Comparison of ENCODE assay signal across 12 cellular contexts in the genomic region with DNA sequence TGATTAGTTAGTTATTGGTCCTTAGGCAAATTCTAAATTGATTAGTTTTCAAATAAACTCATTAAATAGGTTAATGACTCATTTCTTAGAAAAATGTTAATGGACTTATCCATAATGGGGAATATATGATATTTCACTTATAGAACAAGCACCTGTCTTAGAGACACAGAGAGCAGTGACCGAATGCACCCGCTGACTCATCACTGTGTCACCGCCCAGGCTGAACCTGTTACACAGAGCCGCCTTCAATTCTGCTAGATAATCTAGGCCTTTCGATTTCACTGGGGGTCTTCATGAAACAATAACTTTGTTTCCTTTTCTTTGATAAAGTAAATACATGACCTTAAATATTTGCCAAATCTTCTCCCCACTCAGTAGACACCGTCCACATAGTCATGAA. TPM values are rescaled to one million over a fixed set of nuclear protein-coding genes. Genes with fewer than 3 reads are reported as not detected.
DNase-seq lines count a peak whose midpoint lies in the region; ATAC-seq and TF ChIP-seq lines count a peak whose summit lies in the region.
"Had no signal": no experiment of that assay in that cellular context is flagged by ENCODE, and none has a peak within 500 bp of the region (broad histone marks: within the 10 kb centered on the region; RNA-seq: fewer than 3 reads in every experiment).

No MANE protein-coding gene starts in this region.

- peaks cover 15 to 61% of the 10 kb centered on the region in 2 experiments for H3K36me3 ChIP-seq in SK-N-SH (replicated peaks in 1 of 2; ENCODE audit: control insufficient read depth in 1 of 2, insufficient read depth in 2 of 2, low read length in 1 of 2)
- H3K36me3 ChIP-seq in osteoblast (ENCODE audit: insufficient read depth, low read length), result no peaks in the 10 kb centered on the region

- DNase-seq in A172 (ENCODE audit: low spot score) (peak; percentile 60), Caki2 (ENCODE audit: low read depth) (peak; percentile 33), SK-N-SH (no peak), fibroblast of mammary gland (ENCODE audit: low read depth) (peak; percentile 48), SKM-1 treated with dmso at 0.1 percent for 144 hours (lab: John Stamatoyannopoulos, UW; ENCODE audit: unreplicated experiment) (no peak), osteoblast (ENCODE audit: insufficient read length, low spot score, missing footprints) (no peak)
- DNase-seq: NCI-H1436 treated with DMSO at 0.1 percent for 48 hours; NCI-H446; pancreas; stimulated activated naive CD4-positive, alpha-beta T cell; SW 1271 had no signal

- H3K9me3 ChIP-seq in SK-N-SH (no peaks in the 10 kb centered on the region), osteoblast (ENCODE audit: low read depth, low read length) (no peaks in the 10 kb centered on the region)
- H3K9me3 ChIP-seq: pancreas had no signal

- no peak for TF ChIP-seq EP300 in SK-N-SH (IDR thresholded peaks at IDR 0.05; ENCODE audit: borderline replicate concordance in 1 of 2, low read depth in 1 of 2, low read length in 1 of 2)

- H3K27me3 ChIP-seq in SK-N-SH (ENCODE audit: insufficient read depth), result no peaks in the 10 kb centered on the region
- no peaks in the 10 kb centered on the region for H3K27me3 ChIP-seq in osteoblast (ENCODE audit: insufficient read depth, low read length)
- H3K27me3 ChIP-seq: pancreas had no signal

- H3F3A ChIP-seq in SK-N-SH (replicated peaks; ENCODE audit: insufficient read depth), result peaks cover 22% of the 10 kb centered on the region

- in situ Hi-C loops in Caki2 (cut with HindIII; ENCODE audit: low pct_unique_long_range_greater_than_20kb, low sequenced_read_pairs), result no loop called here

- H3K4me3 ChIP-seq in SK-N-SH (ENCODE audit: low read depth in 2 of 2, low read length in 1 of 2) (no peak overlapping the region), fibroblast of mammary gland (ENCODE audit: control insufficient read depth, low read depth, low read length) (no peak overlapping the region), osteoblast (ENCODE audit: insufficient read depth, low read length) (no peak overlapping the region)
- H3K4me3 ChIP-seq: pancreas had no signal

- peaks cover 99% of the 10 kb centered on the region for H3K79me2 ChIP-seq in SK-N-SH (ENCODE audit: insufficient read depth)
- H3K79me2 ChIP-seq in osteoblast (ENCODE audit: insufficient read depth, low read length), result peaks cover 15% of the 10 kb centered on the region

- H3K27ac ChIP-seq in SK-N-SH (ENCODE audit: low read depth in 2 of 2, low read length in 1 of 2), result peak overlapping the region; percentile 6 to 34; a peak in 3 of 4 replicates
- H3K27ac ChIP-seq in osteoblast (ENCODE audit: low read depth, low read length), result no peak overlapping the region
- H3K27ac ChIP-seq: pancreas had no signal

- no peak for ATAC-seq in HG02840 (IDR thresholded peaks at IDR 0.05; ENCODE audit: low FRiP score, unreplicated experiment)
- ATAC-seq: pancreas had no signal

- CTCF ChIA-PET in SK-N-SH (lab: Yijun Ruan, JAX), result interaction anchor here (0.7 kb wide), 1 partner anchor 115 kb away, joined by 3 read pairs; no protein-coding TSS in a partner anchor

- H3K4me2 ChIP-seq in SK-N-SH (no peak overlapping the region), osteoblast (ENCODE audit: insufficient read depth, low read length) (no peak overlapping the region)

- WGBS in SK-N-SH (ENCODE audit: low lambda C conversion rate), result 52% methylated on average over 6 of the region's 6 CpGs

- H2AFZ ChIP-seq in SK-N-SH (ENCODE audit: low read depth) (no peak overlapping the region), osteoblast (ENCODE audit: low read length) (no peak overlapping the region)

- peaks cover 21 to 52% of the 10 kb centered on the region in 2 experiments; a peak in 3 of 4 replicates for H3K4me1 ChIP-seq in SK-N-SH (ENCODE audit: control insufficient read depth in 1 of 2, insufficient read depth in 2 of 2, low read depth in 1 of 2, low read length in 1 of 2)
- peaks cover 3% of the 10 kb centered on the region for H3K4me1 ChIP-seq in osteoblast (ENCODE audit: insufficient read depth, low read length)

- no peak overlapping the region for H3K9ac ChIP-seq in SK-N-SH

- no peak for TF ChIP-seq RAD21 in SK-N-SH (IDR thresholded peaks at IDR 0.05; ENCODE audit: low read length)

- TF ChIP-seq CTCF in SK-N-SH (IDR thresholded peaks at IDR 0.05) (no peak), fibroblast of mammary gland (conservative IDR thresholded peaks at IDR 0.05; ENCODE audit: control insufficient read depth, insufficient read depth, low read depth, low read length) (no peak), osteoblast (IDR thresholded peaks at IDR 0.05; ENCODE audit: extremely low read depth, low read depth, low read length) (no peak)

- POLR2A ChIA-PET in SK-N-SH (lab: Yijun Ruan, JAX), result no interaction called here

- no peaks in the 10 kb centered on the region for H3K9me2 ChIP-seq in SK-N-SH

- H4K20me1 ChIP-seq in SK-N-SH (ENCODE audit: insufficient read depth) (peaks cover 86% of the 10 kb centered on the region), osteoblast (ENCODE audit: insufficient read depth, low read length) (no peaks in the 10 kb centered on the region)

TF ChIP-seq in SK-N-SH, 30 proteins besides CTCF, POLR2A, EP300 and RAD21:
- 0 out of 2 replicates have a peak, but pooled peaks have one; percentile 33 for TF ChIP-seq TCF12 (IDR thresholded peaks at IDR 0.05)
- peak; percentile 62; the same call in 1 of the 2 replicates for TF ChIP-seq RXRA (IDR thresholded peaks at IDR 0.05; ENCODE audit: borderline replicate concordance, low read depth)
- TF ChIP-seq YY1 (IDR thresholded peaks at IDR 0.05; ENCODE audit: low read depth), result no peak
- peak; percentile 74 for TF ChIP-seq FOSL2 (IDR thresholded peaks at IDR 0.05; ENCODE audit: borderline replicate concordance, low read depth)
- TF ChIP-seq TAF1 (IDR thresholded peaks at IDR 0.05; ENCODE audit: borderline replicate concordance, low read depth, low read length), result no peak
- TF ChIP-seq JUND (IDR thresholded peaks at IDR 0.05), result peak; percentile 53; the same call in 1 of the 2 replicates
- TF ChIP-seq USF2 (IDR thresholded peaks at IDR 0.05; ENCODE audit: borderline replicate concordance, low read depth, low read length), result no peak
- TF ChIP-seq NRF1 (IDR thresholded peaks at IDR 0.05; ENCODE audit: low read depth, low read length), result no peak

RNA-seq across cellular contexts. Expression of gene IRS2, which starts 13.1 kb away (rescaled TPM):
- total RNA-seq in A172 (2014; rRNA removed; shearing (Covaris generic)), result 1.4 and 2.3 TPM in 2 replicates
- 18.1 and 21.2 TPM in 2 replicates for total RNA-seq in Caki2 (2014; rRNA removed; shearing (Covaris generic); ENCODE audit: low replicate concordance)
- 5.2 and 7.0 TPM in 2 replicates for polyA plus RNA-seq in SK-N-SH (2012; rRNA removed)
- polyA plus RNA-seq in SK-N-SH (2012; cell fraction: cytosol; rRNA removed), result 10.6 and 11.1 TPM in 2 replicates
- polyA plus RNA-seq in SK-N-SH (2012; cell fraction: nucleus; rRNA removed), result 9.2 and 9.9 TPM in 2 replicates
- total RNA-seq in osteoblast, result 7.1 and 8.3 TPM in 2 replicates

Comparison
In these comparisons a context has a peak if more than half of its experiments do, and no peak if none do; other contexts are left out.
1. DNase-seq: peak in A172 (single experiment), Caki2 (single experiment) and fibroblast of mammary gland (single experiment); none in SK-N-SH (single experiment), SKM-1 treated with dmso at 0.1 percent for 144 hours (single experiment) and osteoblast (single experiment).